In genomic region chr1:102186541-102186940, GRCh38 we compare ENCODE assay signal across 28 cellular contexts.
"Had no signal": no experiment of that assay in that cellular context is flagged by ENCODE, and none has a peak within 500 bp of the region (broad histone marks: within the 10 kb centered on the region; RNA-seq: fewer than 3 reads in every experiment).

No MANE protein-coding gene starts in this region.

- H3K4me1 ChIP-seq: esophagus muscularis mucosa had no signal

- ATAC-seq: activated CD4-positive, alpha-beta T cell treated with anti-CD3 and anti-CD28 coated beads for 36 hours; activated CD8-positive, alpha-beta memory T cell treated with anti-CD3 and anti-CD28 coated beads, Interleukin-2, amount 10 ng/mL, durations not matched to agents 7 days and 5 days; activated CD8-positive, alpha-beta T cell treated with anti-CD3 and anti-CD28 coated beads, Interleukin-2, amount 10 ng/mL, durations not matched to agents 7 days and 5 days; activated naive CD4-positive, alpha-beta T cell treated with anti-CD3 and anti-CD28 coated beads, Interleukin-2, amount 50 U/mL, for 72 hours; effector memory CD8-positive, alpha-beta T cell had no signal

- H3K4me3 ChIP-seq: esophagus muscularis mucosa had no signal

- DNase-seq: activated CD4-positive, alpha-beta memory T cell treated with anti-CD3 and anti-CD28 coated beads for 36 hours; activated CD4-positive, alpha-beta T cell treated with anti-CD3 and anti-CD28 coated beads for 36 hours; activated CD4-positive, alpha-beta T cell treated with anti-CD3 and anti-CD28 coated beads, Interleukin-2, amount 10 ng/mL, durations not matched to agents 24 days and 14 days; activated CD4-positive, CD25-positive, alpha-beta regulatory T cell; activated CD4-positive, CD25-positive, alpha-beta regulatory T cell treated with anti-CD3 and anti-CD28 coated beads, Interleukin-2, amount 50 U/mL, for 72 hours; activated CD8-positive, alpha-beta memory T cell treated with anti-CD3 and anti-CD28 coated beads, Interleukin-2, amount 10 ng/mL, durations not matched to agents 7 days and 5 days; activated CD8-positive, alpha-beta memory T cell treated with anti-CD3 and anti-CD28 coated beads, Interleukin-2, amount 50 U/mL, for 4 hours; activated CD8-positive, alpha-beta T cell treated with anti-CD3 and anti-CD28 coated beads, Interleukin-2, amount 10 ng/mL, durations not matched to agents 7 days and 5 days; activated gamma-delta T cell; activated naive CD4-positive, alpha-beta T cell; activated naive CD4-positive, alpha-beta T cell treated with anti-CD3 and anti-CD28 coated beads, Interleukin-2, amount 10 ng/mL, durations not matched to agents 7 days and 5 days; activated naive CD8-positive, alpha-beta T cell treated with anti-CD3 and anti-CD28 coated beads, Interleukin-2, amount 10 ng/mL, durations not matched to agents 7 days and 5 days; activated T-cell treated with anti-CD3 and anti-CD28 coated beads, Interleukin-2, amount 50 U/mL, for 1 hour; activated T-cell treated with anti-CD3 and anti-CD28 coated beads, Interleukin-2, amount 50 U/mL, for 48 hours; amniotic stem cell; anterior cingulate cortex; brain microvascular endothelial cell; cortex of kidney; dermis blood vessel endothelial cell; effector CD4-positive, alpha-beta T cell; effector memory CD8-positive, alpha-beta T cell; erythroblast; foreskin melanocyte; head of caudate nucleus; hippocampal formation; T-helper 2 cell had no signal

- H3K27me3 ChIP-seq: brain microvascular endothelial cell, esophagus muscularis mucosa had no signal

- H3K9me3 ChIP-seq: esophagus muscularis mucosa had no signal

- H3K27ac ChIP-seq: brain microvascular endothelial cell, esophagus muscularis mucosa had no signal

- H3K36me3 ChIP-seq: brain microvascular endothelial cell, esophagus muscularis mucosa had no signal
